Comparison of ENCODE assay signal across 28 cellular contexts in genomic region chr4:6848717-6849305, GRCh38.
A peak's percentile ranks its signal among the peaks of the same experiment; 100 is the strongest.
DNase-seq lines count a peak whose midpoint lies in the region; ATAC-seq and TF ChIP-seq lines count a peak whose summit lies in the region.
"Had no signal": no experiment of that assay in that cellular context is flagged by ENCODE, and none has a peak within 500 bp of the region (broad histone marks: within the 10 kb centered on the region; RNA-seq: fewer than 3 reads in every experiment).

No MANE protein-coding gene starts in this region.

- ATAC-seq in heart left ventricle (peak in 3 of 4 donors; percentile 32 to 68 (median 36)), Right ventricle myocardium inferior (no peak), left ventricle myocardium superior (peak; percentile 51), gastrocnemius medialis (peak; percentile 50 to 58), HG03571 (IDR thresholded peaks at IDR 0.05; ENCODE audit: unreplicated experiment) (no peak)
- ATAC-seq: left colon had no signal

- peaks cover 0 to 13% (median 5%) of the 10 kb centered on the region in 12 donors for H3K9me3 ChIP-seq in heart left ventricle
- no peaks in the 10 kb centered on the region for H3K9me3 ChIP-seq in WERI-Rb-1 (ENCODE audit: severe bottlenecking)
- H3K9me3 ChIP-seq in gastrocnemius medialis, result no peaks in the 10 kb centered on the region
- H3K9me3 ChIP-seq: adrenal gland, MG63, thyroid gland had no signal

- DNase-seq in heart left ventricle (no peak), Right ventricle myocardium inferior (ENCODE audit: missing footprints) (no peak), WERI-Rb-1 (peak; percentile 52), left ventricle myocardium superior (no peak), gastrocnemius medialis (peak; percentile 33 to 42), GDM1 (lab: John Stamatoyannopoulos, UW) (no peak)
- DNase-seq in activated CD8-positive, alpha-beta memory T cell treated with anti-CD3 and anti-CD28 coated beads, Interleukin-2, amount 50 U/mL, for 48 hours, result no peak
- DNase-seq: activated CD4-positive, alpha-beta T cell treated with anti-CD3 and anti-CD28 coated beads, Interleukin-2, amount 10 ng/mL, durations not matched to agents 24 days and 14 days; activated naive CD4-positive, alpha-beta T cell; activated T-cell treated with anti-CD3 and anti-CD28 coated beads, Interleukin-2, amount 50 U/mL, for 24 hours; adrenal gland; AML-193; brain microvascular endothelial cell; CD4-positive, alpha-beta memory T cell; DMS153; HCEC 1CT; head of caudate nucleus; KG1; left colon; MG63; NCI-H2029 treated with DMSO at 0.1 percent for 48 hours; NCI-H446; SHP77; small intestine; stomach; thyroid gland had no signal

- H3K4me1 ChIP-seq in heart left ventricle, result peaks cover 0 to 51% (median 24%) of the 10 kb centered on the region in 12 donors
- peaks cover 35 to 38% of the 10 kb centered on the region in 2 donors for H3K4me1 ChIP-seq in gastrocnemius medialis
- H3K4me1 ChIP-seq: adrenal gland, thyroid gland had no signal

- TF ChIP-seq CTCF in heart left ventricle (IDR thresholded peaks at IDR 0.05) (no peak), WERI-Rb-1 (IDR thresholded peaks at IDR 0.05; ENCODE audit: low read depth, low read length) (no peak), gastrocnemius medialis (IDR thresholded peaks at IDR 0.05 in 4 of 5, conservative IDR thresholded peaks at IDR 0.05 in 1 of 5) (no peak)

- H3K36me3 ChIP-seq in heart left ventricle (peaks cover 0 to 42% (median 17%) of the 10 kb centered on the region in 9 donors), WERI-Rb-1 (peaks cover 73% of the 10 kb centered on the region), gastrocnemius medialis (peaks cover 0 to 9% of the 10 kb centered on the region in 2 donors)

- TF ChIP-seq POLR2A in heart left ventricle (IDR thresholded peaks at IDR 0.05) (no peak), gastrocnemius medialis (IDR thresholded peaks at IDR 0.05) (no peak)

- no peak overlapping the region for H3K4me3 ChIP-seq in heart left ventricle
- H3K4me3 ChIP-seq in WERI-Rb-1 (ENCODE audit: low read depth, low read length), result no peak overlapping the region
- no peak overlapping the region for H3K4me3 ChIP-seq in gastrocnemius medialis
- H3K4me3 ChIP-seq: adrenal gland, MG63, stomach, thyroid gland had no signal

- H3K27me3 ChIP-seq in heart left ventricle (no peaks in the 10 kb centered on the region), WERI-Rb-1 (ENCODE audit: insufficient read depth, low read depth, severe bottlenecking) (no peaks in the 10 kb centered on the region), gastrocnemius medialis (no peaks in the 10 kb centered on the region)
- H3K27me3 ChIP-seq: adrenal gland, brain microvascular endothelial cell, MG63, stomach, thyroid gland had no signal

- 81 to 87% (median 84%) methylated on average over 3 of the region's 3 CpGs for WGBS in heart left ventricle, 4 donors

- H3K27ac ChIP-seq in heart left ventricle, result no peak overlapping the region
- peak overlapping the region; percentile 31 for H3K27ac ChIP-seq in WERI-Rb-1
- peak overlapping the region; percentile 42 to 71 (median 63) for H3K27ac ChIP-seq in gastrocnemius medialis
- H3K27ac ChIP-seq: adrenal gland, brain microvascular endothelial cell, stomach, thyroid gland, VCaP had no signal

- in situ Hi-C loops in gastrocnemius medialis (cut with MboI; ENCODE audit: low sequenced_read_pairs in 4 of 4), result no loop called here

- intact Hi-C loops in heart left ventricle (cut with DNase I) (loop anchor here in 1 of 10 donors (10.0 kb wide), 1 partner anchor 54 kb away; no protein-coding TSS in a partner anchor), Right ventricle myocardium inferior (cut with DNase I) (no loop called here), left ventricle myocardium superior (cut with micrococcal nuclease) (no loop called here), gastrocnemius medialis (cut with DNase I; ENCODE audit: low total_unique reads) (no loop called here)

Comparison
In these comparisons a context has a peak if more than half of its experiments do, and no peak if none do; other contexts are left out.
1. ATAC-seq: peak in heart left ventricle (3 of 4), left ventricle myocardium superior (single experiment) and gastrocnemius medialis (2 of 2); none in Right ventricle myocardium inferior (single experiment) and HG03571 (single experiment).
2. DNase-seq: peak in WERI-Rb-1 (single experiment) and gastrocnemius medialis (2 of 2); none in heart left ventricle (0 of 5), Right ventricle myocardium inferior (single experiment), left ventricle myocardium superior (single experiment), GDM1 (single experiment) and activated CD8-positive, alpha-beta memory T cell treated with anti-CD3 and anti-CD28 coated beads, Interleukin-2, amount 50 U/mL, for 48 hours (single experiment).
3. H3K27ac ChIP-seq: peak in WERI-Rb-1 (single experiment) and gastrocnemius medialis (4 of 4); none in heart left ventricle (0 of 12).